In genomic region chr9:95970356-95970755, GRCh38 we compare ENCODE assay signal across 15 cellular contexts.
DNase-seq lines count a peak whose midpoint lies in the region; ATAC-seq and TF ChIP-seq lines count a peak whose summit lies in the region.
"Had no signal": no experiment of that assay in that cellular context is flagged by ENCODE, and none has a peak within 500 bp of the region (broad histone marks: within the 10 kb centered on the region; RNA-seq: fewer than 3 reads in every experiment).

No MANE protein-coding gene starts in this region.

- H3K18ac ChIP-seq in IMR-90 (ENCODE audit: low read depth, low read length) (no peak overlapping the region), trophoblast cell (ENCODE audit: low read length) (no peak overlapping the region)

- no peak overlapping the region for H2AK9ac ChIP-seq in IMR-90 (replicated peaks; ENCODE audit: low read depth, low read length, poor library complexity)

- TF ChIP-seq POLR2A in IMR-90 (IDR thresholded peaks at IDR 0.05; ENCODE audit: low read depth, low read length): no peak

- no peak overlapping the region for H2BK12ac ChIP-seq in trophoblast cell (ENCODE audit: low read length)

- H2AK5ac ChIP-seq in IMR-90 (ENCODE audit: low read depth, low read length): no peak overlapping the region
- no peak overlapping the region for H2AK5ac ChIP-seq in trophoblast cell (ENCODE audit: low read length)

- intact Hi-C loops in left ventricle myocardium inferior (cut with micrococcal nuclease) (no loop called here), left cardiac atrium (cut with DNase I) (no loop called here), IMR-90 (cut with micrococcal nuclease) (no loop called here)

- no peak overlapping the region for H2BK20ac ChIP-seq in IMR-90 (ENCODE audit: low read depth, low read length)

- no TSS peak for BruUV-seq in IMR-90 (replicated peaks; lab: Mats Ljungman, UMichigan)

- H3K36me3 ChIP-seq in left ventricle myocardium inferior (peaks cover 34% of the 10 kb centered on the region), IMR-90 (ENCODE audit: control insufficient read depth, insufficient read depth, low read length) (peaks cover 12% of the 10 kb centered on the region), trophoblast cell (ENCODE audit: control insufficient read depth in 1 of 2, insufficient read depth in 2 of 2, low read length in 2 of 2) (peaks cover 0 to 5% of the 10 kb centered on the region in 2 experiments)

- H3K27me3 ChIP-seq in left ventricle myocardium inferior (ENCODE audit: low read depth): no peaks in the 10 kb centered on the region
- no peaks in the 10 kb centered on the region for H3K27me3 ChIP-seq in IMR-90 (ENCODE audit: control insufficient read depth, insufficient read depth, low read length)
- H3K27me3 ChIP-seq in trophoblast cell (ENCODE audit: insufficient read depth, low read length): no peaks in the 10 kb centered on the region
- H3K27me3 ChIP-seq: BE2C had no signal

- H4K12ac ChIP-seq in trophoblast cell (ENCODE audit: low read depth, low read length): no peak overlapping the region

- peak overlapping the region; percentile 9 for H3K27ac ChIP-seq in left ventricle myocardium inferior (replicated peaks)
- no peak overlapping the region for H3K27ac ChIP-seq in IMR-90 (ENCODE audit: insufficient read depth, low read length)
- H3K27ac ChIP-seq in trophoblast cell (ENCODE audit: low read depth, low read length): no peak overlapping the region
- H3K27ac ChIP-seq: C4-2B had no signal

- TF ChIP-seq RAD21 in IMR-90 (IDR thresholded peaks at IDR 0.05; ENCODE audit: low read length): no peak

- no peak overlapping the region for H4K5ac ChIP-seq in IMR-90 (ENCODE audit: low read depth, low read length)

- TF ChIP-seq CTCF in left ventricle myocardium inferior (IDR thresholded peaks at IDR 0.05; ENCODE audit: borderline replicate concordance): no peak
- TF ChIP-seq CTCF in IMR-90 (conservative IDR thresholded peaks at IDR 0.05; ENCODE audit: low read depth, low read length): no peak
- no peak for TF ChIP-seq CTCF in choroid plexus epithelial cell (conservative IDR thresholded peaks at IDR 0.05; ENCODE audit: low read depth, low read length)

- CTCF ChIA-PET in IMR-90 (lab: Yijun Ruan, JAX): interaction anchor here (0.7 kb wide), 1 partner anchor 348 kb away, joined by 6 read pairs; no protein-coding TSS in a partner anchor

- H3K4me3 ChIP-seq in left ventricle myocardium inferior: no peak overlapping the region
- H3K4me3 ChIP-seq in IMR-90 (ENCODE audit: insufficient read depth, low read depth, low read length): no peak overlapping the region
- no peak overlapping the region for H3K4me3 ChIP-seq in choroid plexus epithelial cell (ENCODE audit: low read depth, low read length)
- no peak overlapping the region for H3K4me3 ChIP-seq in trophoblast cell (ENCODE audit: low read depth, low read length)

- DNase-seq in left ventricle myocardium inferior (no peak), left cardiac atrium (no peak), IMR-90 (no peak), choroid plexus epithelial cell (ENCODE audit: low read depth) (peak; percentile 31), trophoblast cell (peak; percentile 30 to 77), OCI-M1 (lab: John Stamatoyannopoulos, UW) (no peak)
- no peak for DNase-seq in activated CD8-positive, alpha-beta memory T cell treated with anti-CD3 and anti-CD28 coated beads, Interleukin-2, amount 50 U/mL, for 48 hours
- DNase-seq: BE2C; CD4-positive, alpha-beta memory T cell; DMS153; DMS79 treated with DMSO at 0.1 percent for 48 hours; GDM1 had no signal

- H3K79me1 ChIP-seq in IMR-90 (ENCODE audit: low read depth in 1 of 2, low read length in 2 of 2): no peaks in the 10 kb centered on the region
- no peaks in the 10 kb centered on the region for H3K79me1 ChIP-seq in trophoblast cell (ENCODE audit: low read length)

- H2BK120ac ChIP-seq in IMR-90 (ENCODE audit: low read depth, low read length) (no peak overlapping the region), trophoblast cell (ENCODE audit: insufficient read depth, low read length, poor library complexity) (no peak overlapping the region)

- H3K4me2 ChIP-seq in IMR-90 (ENCODE audit: low read depth, low read length) (no peak overlapping the region), trophoblast cell (ENCODE audit: low read length) (no peak overlapping the region)

- H2BK5ac ChIP-seq in IMR-90 (ENCODE audit: low read depth, low read length, poor library complexity, severe bottlenecking) (no peak overlapping the region), trophoblast cell (ENCODE audit: low read depth, low read length, poor library complexity) (no peak overlapping the region)

- ATAC-seq in left cardiac atrium: no peak
- peak; percentile 59 for ATAC-seq in IMR-90 (ENCODE audit: low read depth)
- ATAC-seq in GM19035 (IDR thresholded peaks at IDR 0.05; ENCODE audit: unreplicated experiment): no peak
- ATAC-seq: HCT116 had no signal

- dilution Hi-C loops in IMR-90 (cut with HindIII; ENCODE audit: low sequenced_read_pairs, unreplicated experiment): no loop called here

- H3K4me1 ChIP-seq in left ventricle myocardium inferior (peaks cover 20% of the 10 kb centered on the region), IMR-90 (ENCODE audit: control insufficient read depth, insufficient read depth, low read length) (no peaks in the 10 kb centered on the region), trophoblast cell (ENCODE audit: control insufficient read depth in 1 of 2, insufficient read depth in 2 of 2, low read length in 2 of 2) (no peaks in the 10 kb centered on the region)
- H3K4me1 ChIP-seq: BE2C had no signal

- H3K9ac ChIP-seq in IMR-90 (ENCODE audit: low read depth, low read length) (no peak overlapping the region), trophoblast cell (ENCODE audit: low read length) (no peak overlapping the region)

- H3K14ac ChIP-seq in IMR-90 (replicated peaks; ENCODE audit: low read depth, low read length) (no peak overlapping the region), trophoblast cell (ENCODE audit: low read length) (no peak overlapping the region)

- no peaks in the 10 kb centered on the region for H3K79me2 ChIP-seq in trophoblast cell (ENCODE audit: control insufficient read depth, insufficient read depth, low read length, poor library complexity)

- H3K9me1 ChIP-seq in IMR-90 (ENCODE audit: insufficient read depth, low read length): no peaks in the 10 kb centered on the region

- H4K8ac ChIP-seq in IMR-90 (ENCODE audit: low read depth in 2 of 2, low read length in 2 of 2): no peak overlapping the region
- H4K8ac ChIP-seq in trophoblast cell (ENCODE audit: low read depth, low read length): no peak overlapping the region

- POLR2A ChIA-PET in IMR-90 (lab: Charles Lee; ENCODE audit: unreplicated experiment): interaction anchor here (0.7 kb wide), 1 partner anchor 651 kb away, joined by 3 read pairs; no protein-coding TSS in a partner anchor

- H3K4ac ChIP-seq in IMR-90 (ENCODE audit: low read depth, low read length) (no peak overlapping the region), trophoblast cell (ENCODE audit: low read depth, low read length) (no peak overlapping the region)

- H4K20me1 ChIP-seq in IMR-90 (ENCODE audit: insufficient read depth, low read length): no peaks in the 10 kb centered on the region

- H4K91ac ChIP-seq in IMR-90 (ENCODE audit: insufficient read depth, low read depth, low read length): no peak overlapping the region
- H4K91ac ChIP-seq in trophoblast cell (ENCODE audit: low read depth, low read length): no peak overlapping the region

- H2BK15ac ChIP-seq in IMR-90 (ENCODE audit: low read depth, low read length): no peak overlapping the region

- in situ Hi-C loops in IMR-90 (cut with MboI; ENCODE audit: low sequenced_read_pairs): no loop called here

- H3K23ac ChIP-seq in IMR-90 (ENCODE audit: low read depth, low read length): no peak overlapping the region
- H3K23ac ChIP-seq in trophoblast cell (ENCODE audit: low read length): no peak overlapping the region

- H2AFZ ChIP-seq in IMR-90 (replicated peaks; ENCODE audit: low read length, poor library complexity) (no peak overlapping the region), trophoblast cell (ENCODE audit: insufficient read depth, low read length, poor library complexity) (no peak overlapping the region)

- no peak overlapping the region for H3K56ac ChIP-seq in IMR-90 (ENCODE audit: extremely low read depth, insufficient read depth, low read length)

- H3K9me3 ChIP-seq in left ventricle myocardium inferior (replicated peaks) (no peaks in the 10 kb centered on the region), IMR-90 (ENCODE audit: control insufficient read depth, insufficient read depth, low read length) (no peaks in the 10 kb centered on the region), trophoblast cell (ENCODE audit: insufficient read depth, low read depth, low read length) (no peaks in the 10 kb centered on the region)
- H3K9me3 ChIP-seq: BE2C had no signal

TF ChIP-seq in IMR-90, 13 proteins besides CTCF, POLR2A, EP300 and RAD21 (continues in another document):
- TF ChIP-seq USF2 (IDR thresholded peaks at IDR 0.05; ENCODE audit: low read depth, low read length): no peak
- TF ChIP-seq RFX5 (IDR thresholded peaks at IDR 0.05; ENCODE audit: low read depth, low read length): no peak
- no peak for TF ChIP-seq MXI1 (IDR thresholded peaks at IDR 0.05; ENCODE audit: borderline replicate concordance, low read depth, low read length)
- TF ChIP-seq RCOR1 (IDR thresholded peaks at IDR 0.05; ENCODE audit: insufficient replicate concordance, low read length): no peak
- no peak for TF ChIP-seq CEBPB (IDR thresholded peaks at IDR 0.05; ENCODE audit: low read depth, low read length)
- no peak for TF ChIP-seq MAZ (IDR thresholded peaks at IDR 0.05; ENCODE audit: borderline replicate concordance, low read depth, low read length)
- no peak for TF ChIP-seq ELK1 (IDR thresholded peaks at IDR 0.05; ENCODE audit: borderline replicate concordance, low read depth, low read length)
- TF ChIP-seq SMC3 (IDR thresholded peaks at IDR 0.05; ENCODE audit: low read depth, low read length): no peak
- TF ChIP-seq NFE2L2 (IDR thresholded peaks at IDR 0.05; ENCODE audit: low read depth, low read length): no peak

Comparison
In these comparisons a context has a peak if more than half of its experiments do, and no peak if none do; other contexts are left out.
1. DNase-seq: peak in choroid plexus epithelial cell (single experiment) and trophoblast cell (2 of 2); none in left ventricle myocardium inferior (single experiment), left cardiac atrium (single experiment), IMR-90 (single experiment), OCI-M1 (single experiment) and activated CD8-positive, alpha-beta memory T cell treated with anti-CD3 and anti-CD28 coated beads, Interleukin-2, amount 50 U/mL, for 48 hours (single experiment).